Comparison of ENCODE assay signal across 21 cellular contexts in the genomic region with DNA sequence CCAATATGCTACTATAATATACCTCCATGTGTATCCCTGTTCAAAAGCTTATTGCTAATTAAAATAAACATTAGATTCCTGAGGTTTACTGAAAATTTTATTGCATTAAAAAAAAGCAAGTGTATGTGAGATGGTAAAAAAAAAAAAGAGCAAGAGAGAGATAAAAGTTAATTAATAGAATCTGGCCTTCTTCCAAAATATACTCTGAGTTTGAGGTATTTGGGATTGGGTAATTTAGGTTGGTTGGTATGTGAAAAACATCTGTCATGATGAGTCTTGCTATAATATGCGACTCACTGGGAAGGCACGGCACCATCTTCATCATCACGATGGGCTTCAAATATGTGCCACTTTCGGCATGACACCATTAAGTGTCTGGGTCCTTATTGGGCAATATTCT.
A peak's percentile ranks its signal among the peaks of the same experiment; 100 is the strongest.
DNase-seq lines count a peak whose midpoint lies in the region; ATAC-seq, FAIRE-seq and TF ChIP-seq lines count a peak whose summit lies in the region.
"Had no signal": no experiment of that assay in that cellular context is flagged by ENCODE, and none has a peak within 500 bp of the region (broad histone marks: within the 10 kb centered on the region; RNA-seq: fewer than 3 reads in every experiment).

No MANE protein-coding gene starts in this region.

- H3K4me1 ChIP-seq in HepG2 (ENCODE audit: insufficient read depth, low read length) (no peaks in the 10 kb centered on the region), right lobe of liver (no peaks in the 10 kb centered on the region), PC-9 (replicated peaks; ENCODE audit: insufficient read depth) (peaks cover 36% of the 10 kb centered on the region)
- H3K4me1 ChIP-seq: colonic mucosa, gastroesophageal sphincter, upper lobe of left lung had no signal

- H3K9ac ChIP-seq in HepG2 (ENCODE audit: insufficient read depth, low read depth, low read length), result no peak overlapping the region

- WGBS in HepG2 (ENCODE audit: low lambda C conversion rate), result 46% methylated on average over 4 of the region's 4 CpGs
- 40% methylated on average over 1 of the region's 4 CpGs for WGBS in right lobe of liver (ENCODE audit: insufficient coverage, low coverage, low lambda C conversion rate, missing lambda C conversion rate)

- no peak for ATAC-seq in HepG2
- no peak for ATAC-seq in right lobe of liver
- peak; percentile 43 for ATAC-seq in esophagus mucosa
- ATAC-seq in GM21619 (IDR thresholded peaks at IDR 0.05; ENCODE audit: unreplicated experiment), result no peak
- no peak for ATAC-seq in GM18870 (IDR thresholded peaks at IDR 0.05; ENCODE audit: unreplicated experiment)
- ATAC-seq: activated CD8-positive, alpha-beta T cell treated with anti-CD3 and anti-CD28 coated beads, Interleukin-2, amount 10 ng/mL, durations not matched to agents 7 days and 5 days; gastroesophageal sphincter; left cardiac atrium had no signal

- no peak overlapping the region for H2AFZ ChIP-seq in HepG2 (ENCODE audit: low read length)
- H2AFZ ChIP-seq in PC-9, result no peak overlapping the region

- H4K20me1 ChIP-seq in HepG2 (ENCODE audit: insufficient read depth, low read length), result no peaks in the 10 kb centered on the region
- H4K20me1 ChIP-seq in PC-9 (ENCODE audit: insufficient read depth), result no peaks in the 10 kb centered on the region

- no peak overlapping the region for H3K27ac ChIP-seq in HepG2 (ENCODE audit: extremely low read length, insufficient read depth, low read length)
- H3K27ac ChIP-seq in right lobe of liver, result no peak overlapping the region
- peak overlapping the region; percentile 54 for H3K27ac ChIP-seq in PC-9
- H3K27ac ChIP-seq: colonic mucosa, gastroesophageal sphincter, upper lobe of left lung had no signal

- TF ChIP-seq RAD21 in HepG2 (CRISPR knock-in tag; IDR thresholded peaks at IDR 0.05), result no peak

- TF ChIP-seq EP300 in HepG2 (IDR thresholded peaks at IDR 0.05; ENCODE audit: low read depth in 2 of 2, low read length in 2 of 2) (no peak), HepG2 (CRISPR knock-in tag; IDR thresholded peaks at IDR 0.05; ENCODE audit: borderline replicate concordance) (no peak)

- no peak for FAIRE-seq in HepG2 (lab: Jason Lieb, UNC)
- FAIRE-seq in urothelium cell line (lab: Jason Lieb, UNC), result peak; percentile 91
- FAIRE-seq: A204.1, GM12878 had no signal

- in situ Hi-C loops in HepG2 (cut with HindIII; ENCODE audit: extremely low pct_ligation_motif_present, low pct_unique_long_range_greater_than_20kb), result no loop called here

- H3K27me3 ChIP-seq in HepG2 (ENCODE audit: control insufficient read depth in 1 of 2, insufficient read depth in 2 of 2, low read length in 2 of 2) (no peaks in the 10 kb centered on the region), right lobe of liver (no peaks in the 10 kb centered on the region), PC-9 (ENCODE audit: insufficient read depth, low read depth) (no peaks in the 10 kb centered on the region)
- H3K27me3 ChIP-seq: colonic mucosa, gastroesophageal sphincter, upper lobe of left lung had no signal

- DNase-seq in HepG2 (ENCODE audit: low spot score) (no peak), right lobe of liver (no peak), PC-9 (peak in 1 of 2 experiments; percentile 76), urothelium cell line (ENCODE audit: low spot score) (peak; percentile 61), COR-L47 (lab: John Stamatoyannopoulos, UW) (no peak)
- DNase-seq: activated CD8-positive, alpha-beta T cell treated with anti-CD3 and anti-CD28 coated beads, Interleukin-2, amount 10 ng/mL, durations not matched to agents 7 days and 5 days; activated naive CD4-positive, alpha-beta T cell treated with anti-CD3 and anti-CD28 coated beads, Interleukin-2, amount 10 ng/mL, durations not matched to agents 7 days and 5 days; colonic mucosa; DMS153; left cardiac atrium; NCI-H1092 treated with DMSO at 0.1 percent for 48 hours; NCI-H510A treated with DMSO at 0.1 percent for 48 hours; SHP77; stimulated activated CD4-positive, alpha-beta T cell treated with anti-CD3 and anti-CD28 coated beads, Interleukin-1b, Interleukin-23, amount 100 ng/mL, for 48 hours; upper lobe of left lung had no signal

- H3K4me2 ChIP-seq in HepG2 (ENCODE audit: low read depth, low read length) (no peak overlapping the region), PC-9 (no peak overlapping the region)

- intact Hi-C loops in HepG2 (cut with micrococcal nuclease; ENCODE audit: unreplicated experiment) (no loop called here), right lobe of liver (cut with DNase I) (no loop called here), PC-9 (cut with micrococcal nuclease; ENCODE audit: unreplicated experiment) (no loop called here)

- TF ChIP-seq CTCF in HepG2 (CRISPR knock-in tag; IDR thresholded peaks at IDR 0.05) (no peak), right lobe of liver (IDR thresholded peaks at IDR 0.05) (no peak), PC-9 (conservative IDR thresholded peaks at IDR 0.05) (no peak)

- no peak overlapping the region for H3K4me3 ChIP-seq in HepG2 (replicated peaks in 1 of 3; ENCODE audit: insufficient read depth in 1 of 3, low read depth in 2 of 3, low read length in 3 of 3)
- H3K4me3 ChIP-seq in right lobe of liver, result no peak overlapping the region
- H3K4me3 ChIP-seq in PC-9, result no peak overlapping the region
- H3K4me3 ChIP-seq: colonic mucosa, gastroesophageal sphincter, GM12878, upper lobe of left lung had no signal

- H3K36me3 ChIP-seq in HepG2 (replicated peaks in 1 of 2; ENCODE audit: control insufficient read depth in 1 of 2, insufficient read depth in 2 of 2, low read length in 2 of 2) (no peaks in the 10 kb centered on the region), right lobe of liver (no peaks in the 10 kb centered on the region), PC-9 (ENCODE audit: low read depth) (peaks cover under 1% of the 10 kb centered on the region; the same call in 1 of the 2 replicates)
- H3K36me3 ChIP-seq: colonic mucosa, gastroesophageal sphincter, upper lobe of left lung had no signal

- BruUV-seq in HepG2 (replicated peaks; lab: Mats Ljungman, UMichigan), result no TSS peak
- no TSS peak for BruUV-seq in PC-9 (replicated peaks; lab: Mats Ljungman, UMichigan)

- H3F3A ChIP-seq in PC-9 (ENCODE audit: insufficient read depth, low read depth), result peaks cover 24% of the 10 kb centered on the region

- no peaks in the 10 kb centered on the region for H3K79me2 ChIP-seq in HepG2 (ENCODE audit: insufficient read depth, low read length)
- no peaks in the 10 kb centered on the region for H3K79me2 ChIP-seq in PC-9 (ENCODE audit: low read depth)

- TF ChIP-seq POLR2A in HepG2 (IDR thresholded peaks at IDR 0.05; ENCODE audit: insufficient read depth in 1 of 2, low read depth in 2 of 2, low read length in 2 of 2) (no peak), right lobe of liver (IDR thresholded peaks at IDR 0.05) (no peak)

- H3K9me3 ChIP-seq in HepG2 (ENCODE audit: low read length) (peaks cover 18% of the 10 kb centered on the region; the same call in 1 of the 2 replicates), right lobe of liver (no peaks in the 10 kb centered on the region), PC-9 (ENCODE audit: insufficient read depth, low read depth) (peaks cover 26% of the 10 kb centered on the region)
- H3K9me3 ChIP-seq: colonic mucosa, gastroesophageal sphincter, upper lobe of left lung had no signal

- H3K9me2 ChIP-seq in PC-9 (ENCODE audit: insufficient read depth), result no peaks in the 10 kb centered on the region

- CTCF ChIA-PET in HepG2 (lab: Yijun Ruan, JAX; ENCODE audit: low intra/inter-chr PET ratio, low total read pairs), result no interaction called here
- CTCF ChIA-PET in PC-9 (lab: Charles Lee), result no interaction called here

- POLR2A ChIA-PET in HepG2 (lab: Yijun Ruan, JAX) (no interaction called here), PC-9 (lab: Charles Lee; ENCODE audit: unreplicated experiment) (no interaction called here)

TF ChIP-seq in HepG2, 621 proteins besides CTCF, POLR2A, EP300 and RAD21:
- 0 out of 2 replicates have a peak, but pooled peaks have one; percentile 19 for TF ChIP-seq CEBPB (IDR thresholded peaks at IDR 0.05; ENCODE audit: borderline replicate concordance, low read depth, low read length)
- no peak for TF ChIP-seq ZNF556 (CRISPR knock-in tag; IDR thresholded peaks at IDR 0.05; ENCODE audit: borderline replicate concordance)
- TF ChIP-seq, protein P1, sequence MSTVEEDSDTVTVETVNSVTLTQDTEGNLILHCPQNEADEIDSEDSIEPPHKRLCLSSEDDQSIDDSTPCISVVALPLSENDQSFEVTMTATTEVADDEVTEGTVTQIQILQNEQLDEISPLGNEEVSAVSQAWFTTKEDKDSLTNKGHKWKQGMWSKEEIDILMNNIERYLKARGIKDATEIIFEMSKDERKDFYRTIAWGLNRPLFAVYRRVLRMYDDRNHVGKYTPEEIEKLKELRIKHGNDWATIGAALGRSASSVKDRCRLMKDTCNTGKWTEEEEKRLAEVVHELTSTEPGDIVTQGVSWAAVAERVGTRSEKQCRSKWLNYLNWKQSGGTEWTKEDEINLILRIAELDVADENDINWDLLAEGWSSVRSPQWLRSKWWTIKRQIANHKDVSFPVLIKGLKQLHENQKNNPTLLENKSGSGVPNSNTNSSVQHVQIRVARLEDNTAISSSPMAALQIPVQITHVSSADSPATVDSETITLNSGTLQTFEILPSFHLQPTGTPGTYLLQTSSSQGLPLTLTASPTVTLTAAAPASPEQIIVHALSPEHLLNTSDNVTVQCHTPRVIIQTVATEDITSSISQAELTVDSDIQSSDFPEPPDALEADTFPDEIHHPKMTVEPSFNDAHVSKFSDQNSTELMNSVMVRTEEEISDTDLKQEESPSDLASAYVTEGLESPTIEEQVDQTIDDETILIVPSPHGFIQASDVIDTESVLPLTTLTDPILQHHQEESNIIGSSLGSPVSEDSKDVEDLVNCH (CRISPR knock-in tag; IDR thresholded peaks at IDR 0.05), result no peak
